In genomic region chr6:158377866-158378265, GRCh38 we compare ENCODE assay signal across 1 cellular context.
TF ChIP-seq lines count a peak whose summit lies in the region.

No MANE protein-coding gene starts in this region.

TF ChIP-seq in K562, 482 proteins besides CTCF, POLR2A, EP300 and RAD21 (continued from another document):
- TF ChIP-seq, protein P1, sequence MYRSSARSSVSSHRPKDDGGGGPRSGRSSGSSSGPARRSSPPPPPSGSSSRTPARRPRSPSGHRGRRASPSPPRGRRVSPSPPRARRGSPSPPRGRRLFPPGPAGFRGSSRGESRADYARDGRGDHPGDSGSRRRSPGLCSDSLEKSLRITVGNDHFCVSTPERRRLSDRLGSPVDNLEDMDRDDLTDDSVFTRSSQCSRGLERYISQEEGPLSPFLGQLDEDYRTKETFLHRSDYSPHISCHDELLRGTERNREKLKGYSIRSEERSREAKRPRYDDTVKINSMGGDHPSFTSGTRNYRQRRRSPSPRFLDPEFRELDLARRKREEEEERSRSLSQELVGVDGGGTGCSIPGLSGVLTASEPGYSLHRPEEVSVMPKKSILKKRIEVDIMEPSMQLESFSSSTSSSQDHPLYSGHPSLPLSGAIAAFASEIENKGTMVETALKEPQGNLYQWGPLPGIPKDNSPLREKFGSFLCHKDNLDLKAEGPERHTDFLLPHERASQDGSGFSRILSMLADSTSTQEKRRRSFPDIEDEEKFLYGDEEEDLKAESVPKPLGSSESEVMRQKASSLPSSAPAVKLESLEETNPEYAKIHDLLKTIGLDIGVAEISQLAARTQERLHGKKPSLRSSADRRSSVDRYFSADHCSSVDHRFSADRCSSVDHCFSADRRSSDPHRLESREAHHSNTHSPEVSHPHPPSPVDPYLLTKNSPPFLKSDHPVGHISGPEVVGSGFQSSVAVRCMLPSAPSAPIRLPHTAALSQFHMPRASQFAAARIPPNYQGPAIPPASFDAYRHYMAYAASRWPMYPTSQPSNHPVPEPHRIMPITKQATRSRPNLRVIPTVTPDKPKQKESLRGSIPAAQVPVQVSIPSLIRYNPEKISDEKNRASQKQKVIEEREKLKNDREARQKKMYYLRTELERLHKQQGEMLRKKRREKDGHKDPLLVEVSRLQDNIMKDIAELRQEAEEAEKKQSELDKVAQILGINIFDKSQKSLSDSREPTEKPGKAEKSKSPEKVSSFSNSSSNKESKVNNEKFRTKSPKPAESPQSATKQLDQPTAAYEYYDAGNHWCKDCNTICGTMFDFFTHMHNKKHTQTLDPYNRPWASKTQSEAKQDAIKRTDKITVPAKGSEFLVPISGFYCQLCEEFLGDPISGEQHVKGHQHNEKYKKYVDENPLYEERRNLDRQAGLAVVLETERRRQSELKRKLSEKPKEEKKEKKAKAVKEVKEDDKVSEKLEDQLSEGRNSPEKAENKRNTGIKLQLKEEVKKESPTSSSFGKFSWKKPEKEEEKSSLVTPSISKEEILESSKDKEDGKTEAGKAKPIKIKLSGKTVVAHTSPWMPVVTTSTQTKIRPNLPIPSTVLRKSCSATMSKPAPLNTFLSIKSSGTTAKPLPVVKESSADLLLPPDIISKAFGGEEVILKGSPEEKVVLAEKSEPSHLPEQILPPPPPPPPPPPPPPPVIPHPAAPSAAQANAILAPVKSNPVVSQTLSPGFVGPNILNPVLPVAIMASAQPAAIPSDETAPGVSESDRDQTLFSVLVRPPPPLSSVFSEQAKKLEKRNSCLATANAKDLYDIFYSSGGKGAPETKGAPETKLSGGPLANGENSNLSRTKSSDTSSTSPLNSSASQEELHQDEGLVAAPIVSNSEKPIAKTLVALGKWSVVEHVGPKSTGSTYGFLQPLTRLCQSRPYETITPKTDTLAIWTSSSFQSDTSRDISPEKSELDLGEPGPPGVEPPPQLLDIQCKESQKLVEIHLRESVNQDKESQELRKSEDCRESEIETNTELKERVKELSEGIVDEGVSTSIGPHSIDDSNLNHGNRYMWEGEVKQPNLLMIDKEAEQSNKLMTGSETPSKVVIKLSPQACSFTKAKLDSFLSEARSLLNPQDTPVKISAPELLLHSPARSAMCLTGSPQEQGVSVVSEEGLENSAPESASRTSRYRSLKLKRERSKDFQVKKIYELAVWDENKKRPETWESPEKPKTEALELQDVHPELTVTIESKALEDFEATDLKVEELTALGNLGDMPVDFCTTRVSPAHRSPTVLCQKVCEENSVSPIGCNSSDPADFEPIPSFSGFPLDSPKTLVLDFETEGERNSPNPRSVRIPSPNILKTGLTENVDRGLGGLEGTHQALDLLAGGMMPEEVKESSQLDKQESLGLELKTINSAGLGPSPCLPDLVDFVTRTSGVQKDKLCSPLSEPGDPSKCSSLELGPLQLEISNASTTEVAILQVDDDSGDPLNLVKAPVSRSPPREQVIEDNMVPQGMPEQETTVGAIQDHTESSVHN (IDR thresholded peaks at IDR 0.05; ENCODE audit: borderline replicate concordance in 1 of 2, low read depth in 1 of 2) = no peak
- no peak for TF ChIP-seq SAP30 (IDR thresholded peaks at IDR 0.05; ENCODE audit: borderline replicate concordance, insufficient read depth, low read depth, low read length, poor library complexity, severe bottlenecking)
- TF ChIP-seq HIVEP1 (CRISPR knock-in tag; IDR thresholded peaks at IDR 0.05) = no peak
- TF ChIP-seq MAFF (IDR thresholded peaks at IDR 0.05; ENCODE audit: low read length) = no peak
- TF ChIP-seq ZNF175 (CRISPR knock-in tag; IDR thresholded peaks at IDR 0.05; ENCODE audit: low read depth) = no peak
- TF ChIP-seq CUX1 (CRISPR knock-in tag; IDR thresholded peaks at IDR 0.05) = no peak
- no peak for TF ChIP-seq STAT5A (IDR thresholded peaks at IDR 0.05; ENCODE audit: borderline replicate concordance, low read length)
- TF ChIP-seq, protein P2, sequence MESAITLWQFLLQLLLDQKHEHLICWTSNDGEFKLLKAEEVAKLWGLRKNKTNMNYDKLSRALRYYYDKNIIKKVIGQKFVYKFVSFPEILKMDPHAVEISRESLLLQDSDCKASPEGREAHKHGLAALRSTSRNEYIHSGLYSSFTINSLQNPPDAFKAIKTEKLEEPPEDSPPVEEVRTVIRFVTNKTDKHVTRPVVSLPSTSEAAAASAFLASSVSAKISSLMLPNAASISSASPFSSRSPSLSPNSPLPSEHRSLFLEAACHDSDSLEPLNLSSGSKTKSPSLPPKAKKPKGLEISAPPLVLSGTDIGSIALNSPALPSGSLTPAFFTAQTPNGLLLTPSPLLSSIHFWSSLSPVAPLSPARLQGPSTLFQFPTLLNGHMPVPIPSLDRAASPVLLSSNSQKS (CRISPR knock-in tag; IDR thresholded peaks at IDR 0.05) = no peak
- TF ChIP-seq RNF2 (IDR thresholded peaks at IDR 0.05) = no peak
- no peak for TF ChIP-seq MTA3 (IDR thresholded peaks at IDR 0.05; ENCODE audit: borderline replicate concordance)
- no peak for TF ChIP-seq FOXA3 (CRISPR knock-in tag; conservative IDR thresholded peaks at IDR 0.05 in 1 of 2, IDR thresholded peaks at IDR 0.05 in 1 of 2)
- TF ChIP-seq JUN (IDR thresholded peaks at IDR 0.05; ENCODE audit: borderline replicate concordance, low read depth, low read length) = no peak
- no peak for TF ChIP-seq JUN (CRISPR knock-in tag; IDR thresholded peaks at IDR 0.05; ENCODE audit: borderline replicate concordance)
TF ChIP-seq in K562: peak in this region for 0.
